ENCODE assay signal across 2 cellular contexts in the genomic region with DNA sequence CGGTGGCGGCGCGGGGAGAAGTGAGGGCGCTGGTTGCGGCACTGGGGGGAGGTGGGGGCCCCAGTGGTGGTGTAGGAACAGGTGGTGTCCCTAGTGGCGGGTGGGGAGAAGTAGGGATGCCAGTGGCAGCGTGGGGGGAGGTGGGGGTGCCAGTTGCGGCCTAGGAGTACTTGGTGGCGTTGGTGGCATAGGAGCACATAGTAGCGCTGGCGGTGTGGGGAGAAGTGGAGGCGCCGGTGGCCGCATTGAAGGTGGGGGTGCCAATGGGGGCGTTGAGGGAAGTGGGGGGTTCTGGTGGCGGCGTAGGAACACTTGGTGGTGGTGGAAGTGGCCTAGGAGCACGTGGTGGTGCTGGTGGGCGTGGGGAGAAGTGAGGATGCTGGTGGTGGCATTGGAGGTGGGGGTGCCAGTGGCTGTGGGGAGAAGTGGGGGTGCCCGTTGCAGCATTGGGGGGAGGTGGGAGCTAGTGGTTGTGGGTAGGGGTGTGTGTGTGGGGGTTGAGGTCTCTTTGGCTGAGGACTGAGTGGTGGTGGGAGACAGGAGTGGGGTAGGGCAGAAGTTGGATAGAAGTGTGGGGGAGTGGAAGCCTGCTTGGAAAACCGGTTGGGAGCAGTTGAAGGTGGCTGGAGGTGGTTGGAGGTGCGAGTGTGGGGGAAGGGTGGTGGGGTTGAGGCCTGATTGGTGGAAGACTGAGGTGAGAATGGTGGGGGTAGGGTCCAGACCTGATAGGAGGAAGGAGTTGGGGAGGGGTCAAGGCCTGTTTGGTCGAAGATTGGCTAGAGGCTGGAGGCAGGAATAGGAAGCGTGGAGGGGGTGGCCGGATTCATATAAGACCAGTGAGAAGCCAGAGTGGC.
TF ChIP-seq lines count a peak whose summit lies in the region.

No MANE protein-coding gene starts in this region.

TF ChIP-seq in IMR-90, 13 proteins besides CTCF, POLR2A, EP300 and RAD21:
- TF ChIP-seq RCOR1 (IDR thresholded peaks at IDR 0.05; ENCODE audit: insufficient replicate concordance, low read length) (no peak), SMC3 (IDR thresholded peaks at IDR 0.05; ENCODE audit: low read depth, low read length) (no peak), FOS (IDR thresholded peaks at IDR 0.05; ENCODE audit: low read depth, low read length) (no peak), ELK1 (IDR thresholded peaks at IDR 0.05; ENCODE audit: borderline replicate concordance, low read depth, low read length) (no peak), CEBPB (IDR thresholded peaks at IDR 0.05; ENCODE audit: low read depth, low read length) (no peak), USF2 (IDR thresholded peaks at IDR 0.05; ENCODE audit: low read depth, low read length) (no peak), NFE2L2 (IDR thresholded peaks at IDR 0.05; ENCODE audit: low read depth, low read length) (no peak), RFX5 (IDR thresholded peaks at IDR 0.05; ENCODE audit: low read depth, low read length) (no peak), MXI1 (IDR thresholded peaks at IDR 0.05; ENCODE audit: borderline replicate concordance, low read depth, low read length) (no peak), MAZ (IDR thresholded peaks at IDR 0.05; ENCODE audit: borderline replicate concordance, low read depth, low read length) (no peak), MAFK (IDR thresholded peaks at IDR 0.05; ENCODE audit: low read depth, low read length) (no peak), BHLHE40 (IDR thresholded peaks at IDR 0.05; ENCODE audit: low read depth, low read length) (no peak), CHD1 (IDR thresholded peaks at IDR 0.05; ENCODE audit: low read depth, low read length) (no peak)
TF ChIP-seq in IMR-90: peak in this region for 0.

TF ChIP-seq in H1, 55 proteins besides CTCF, POLR2A, EP300 and RAD21:
- TF ChIP-seq MAX (IDR thresholded peaks at IDR 0.05) (peak; percentile 88), E2F6 (IDR thresholded peaks at IDR 0.05) (peak; percentile 79), EGR1 (IDR thresholded peaks at IDR 0.05; ENCODE audit: borderline replicate concordance, low read depth, low read length) (no peak)
TF ChIP-seq in H1: peak in this region for 2.
